In genomic region chr3:128398586-128398985, GRCh38 we compare ENCODE assay signal across 24 cellular contexts.
DNase-seq lines count a peak whose midpoint lies in the region; ATAC-seq and TF ChIP-seq lines count a peak whose summit lies in the region.
"Had no signal": no experiment of that assay in that cellular context is flagged by ENCODE, and none has a peak within 500 bp of the region (broad histone marks: within the 10 kb centered on the region; RNA-seq: fewer than 3 reads in every experiment).

No MANE protein-coding gene starts in this region.

- H3K4ac ChIP-seq in neuronal stem cell (ENCODE audit: low read length), result no peak overlapping the region

- H3K4me1 Mint-ChIP-seq in endodermal cell, result peaks cover 44% of the 10 kb centered on the region

- H2BK5ac ChIP-seq in neuronal stem cell (ENCODE audit: low read length), result no peak overlapping the region

- no peak for DNase-seq in DND-41
- peak; percentile 86 for DNase-seq in H7
- DNase-seq in endodermal cell, result peak; percentile 74
- no peak for DNase-seq in neuronal stem cell (ENCODE audit: low spot score)
- no peak for DNase-seq in omental fat pad (ENCODE audit: low spot score)
- no peak for DNase-seq in RKO (ENCODE audit: low spot score)
- DNase-seq in dorsolateral prefrontal cortex, result no peak
- DNase-seq: Caco-2; DMS79; Karpas-422; NCI-H1092; NCI-H1417 treated with DMSO at 0.1 percent for 48 hours; NCI-H1694 treated with DMSO at 0.1 percent for 48 hours; NCI-H2081; NCI-H2171 treated with DMSO at 0.1 percent for 48 hours; NCI-H345; NCI-H510A treated with DMSO at 0.1 percent for 48 hours; NCI-H748 treated with DMSO at 0.1 percent for 48 hours; NK-92 treated with Interleukin-12 subunit alpha and Interleukin-12 subunit beta, amount 100 ng/mL, for 24 hours; PC-9; SHP77 treated with DMSO at 0.1 percent for 48 hours had no signal

- H2BK15ac ChIP-seq in neuronal stem cell (ENCODE audit: low read length), result peak overlapping the region; percentile 13

- H3K9ac ChIP-seq in DND-41 (ENCODE audit: low read depth, low read length), result no peak overlapping the region
- H3K9ac ChIP-seq in endodermal cell (ENCODE audit: extremely low read depth, low read length, poor library complexity, severe bottlenecking), result no peak overlapping the region
- no peak overlapping the region for H3K9ac ChIP-seq in neuronal stem cell (ENCODE audit: low read depth, low read length, poor library complexity)

- H2AK5ac ChIP-seq in neuronal stem cell (ENCODE audit: low read depth, low read length), result no peak overlapping the region

- H3K79me1 ChIP-seq in neuronal stem cell (ENCODE audit: low read depth, low read length), result no peaks in the 10 kb centered on the region

- H3K4me2 ChIP-seq in DND-41 (ENCODE audit: insufficient read depth, low read length) (no peak overlapping the region), neuronal stem cell (ENCODE audit: insufficient read depth, low read length, poor library complexity, severe bottlenecking) (no peak overlapping the region)
- H3K4me2 ChIP-seq: PC-9 had no signal

- TF ChIP-seq CTCF in DND-41 (IDR thresholded peaks at IDR 0.05; ENCODE audit: borderline replicate concordance, extremely low read depth, low read length, poor library complexity, severe bottlenecking) (no peak), endodermal cell (conservative IDR thresholded peaks at IDR 0.05) (peak; percentile 11), omental fat pad (IDR thresholded peaks at IDR 0.05) (no peak), dorsolateral prefrontal cortex (IDR thresholded peaks at IDR 0.05 in 54 of 56, conservative IDR thresholded peaks at IDR 0.05 in 2 of 56; ENCODE audit: low read depth in 1 of 56, partially characterized antibody in 56 of 56) (no peak)

- H3K27ac ChIP-seq in DND-41 (ENCODE audit: low read length), result no peak overlapping the region
- no peak overlapping the region for H3K27ac ChIP-seq in endodermal cell (ENCODE audit: low read depth, low read length)
- no peak overlapping the region for H3K27ac ChIP-seq in neuronal stem cell (replicated peaks; ENCODE audit: low read length)
- no peak overlapping the region for H3K27ac ChIP-seq in dorsolateral prefrontal cortex
- H3K27ac ChIP-seq: C4-2B, PC-9 had no signal

- H3K9me3 ChIP-seq in DND-41 (ENCODE audit: insufficient read depth, low read length, severe bottlenecking) (no peaks in the 10 kb centered on the region), endodermal cell (ENCODE audit: control insufficient read depth, low read length) (no peaks in the 10 kb centered on the region), neuronal stem cell (replicated peaks in 1 of 2; ENCODE audit: control insufficient read depth in 2 of 2, insufficient read depth in 1 of 2, low read depth in 1 of 2, low read length in 2 of 2) (no peaks in the 10 kb centered on the region)
- H3K9me3 ChIP-seq: Caco-2 had no signal

- H3K36me3 ChIP-seq in DND-41 (ENCODE audit: insufficient read depth, low read length) (no peaks in the 10 kb centered on the region), H7 (replicated peaks; ENCODE audit: control insufficient read depth, insufficient read depth, low read length) (no peaks in the 10 kb centered on the region), endodermal cell (ENCODE audit: control insufficient read depth, insufficient read depth, low read length) (no peaks in the 10 kb centered on the region), neuronal stem cell (replicated peaks in 1 of 2; ENCODE audit: control insufficient read depth in 2 of 2, insufficient read depth in 2 of 2, low read length in 2 of 2) (no peaks in the 10 kb centered on the region)

- H3K4me3 Mint-ChIP-seq in endodermal cell, result no peak overlapping the region
- H3K4me3 Mint-ChIP-seq: CD8-positive, alpha-beta T cell had no signal

- no peak overlapping the region for H3K23ac ChIP-seq in neuronal stem cell (ENCODE audit: low read depth, low read length, poor library complexity)

- 0 out of 3 replicates have a peak, but pooled peaks have one; percentile 14 for ATAC-seq in DND-41 (ENCODE audit: insufficient read depth, low read depth)
- no peak for ATAC-seq in omental fat pad (ENCODE audit: low FRiP score)
- ATAC-seq: CD8-positive, alpha-beta T cell; HepG2 had no signal

- H3K79me2 ChIP-seq in DND-41 (ENCODE audit: insufficient read depth, low read length), result no peaks in the 10 kb centered on the region

- peak overlapping the region; percentile 60 for H3K18ac ChIP-seq in neuronal stem cell (ENCODE audit: low read length)

- no peak overlapping the region for H2BK120ac ChIP-seq in neuronal stem cell (ENCODE audit: low read depth, low read length)

- H4K20me1 ChIP-seq in DND-41 (ENCODE audit: insufficient read depth, low read length), result peaks cover 29% of the 10 kb centered on the region

- no peaks in the 10 kb centered on the region for H3K9me3 Mint-ChIP-seq in endodermal cell
- H3K9me3 Mint-ChIP-seq: CD8-positive, alpha-beta T cell had no signal

- H3K4me1 ChIP-seq in DND-41 (ENCODE audit: insufficient read depth, low read length), result no peaks in the 10 kb centered on the region
- peaks cover 32% of the 10 kb centered on the region for H3K4me1 ChIP-seq in endodermal cell (ENCODE audit: control insufficient read depth, insufficient read depth, low read length)
- H3K4me1 ChIP-seq in neuronal stem cell (ENCODE audit: control insufficient read depth in 2 of 2, insufficient read depth in 1 of 2, low read depth in 1 of 2, low read length in 2 of 2), result peaks cover 24 to 37% of the 10 kb centered on the region in 2 donors
- H3K4me1 ChIP-seq: Caco-2 had no signal

- 90 to 93% methylated on average over 7 to 8 of the region's 8 CpGs for WGBS in endodermal cell (ENCODE audit: insufficient coverage in 1 of 2, insufficient read length in 1 of 2), 2 experiments
- WGBS in neuronal stem cell (ENCODE audit: extremely low coverage in 2 of 2, insufficient read length in 2 of 2, insufficient replicate concordance in 1 of 2), 2 donors, result no CpG with 5 or more reads among the region's 8 CpGs

- H3K4me3 ChIP-seq in DND-41 (ENCODE audit: low read depth in 1 of 2, low read length in 2 of 2) (no peak overlapping the region), H7 (ENCODE audit: insufficient read depth, low read depth, low read length) (no peak overlapping the region), endodermal cell (ENCODE audit: low read length) (no peak overlapping the region), neuronal stem cell (ENCODE audit: low read length in 2 of 2) (no peak overlapping the region), dorsolateral prefrontal cortex (no peak overlapping the region)
- H3K4me3 ChIP-seq: PC-9 had no signal

- H3K27me3 ChIP-seq in DND-41 (ENCODE audit: insufficient read depth, low read length, poor library complexity) (no peaks in the 10 kb centered on the region), H7 (ENCODE audit: control insufficient read depth, insufficient read depth, low read length) (no peaks in the 10 kb centered on the region), endodermal cell (ENCODE audit: control insufficient read depth, insufficient read depth, low read length, poor library complexity, severe bottlenecking) (no peaks in the 10 kb centered on the region), neuronal stem cell (ENCODE audit: control insufficient read depth in 3 of 3, insufficient read depth in 3 of 3, low read depth in 1 of 3, low read length in 3 of 3) (no peaks in the 10 kb centered on the region), dorsolateral prefrontal cortex (no peaks in the 10 kb centered on the region)

- no peaks in the 10 kb centered on the region for H3K27me3 Mint-ChIP-seq in endodermal cell (ENCODE audit: insufficient read depth)

- H3K27ac Mint-ChIP-seq in endodermal cell, result no peak overlapping the region
- H3K27ac Mint-ChIP-seq: CD8-positive, alpha-beta T cell had no signal

- no peak overlapping the region for H3K14ac ChIP-seq in neuronal stem cell (ENCODE audit: low read length)

- H3K36me3 Mint-ChIP-seq in endodermal cell (ENCODE audit: low read depth), result no peaks in the 10 kb centered on the region
- H3K36me3 Mint-ChIP-seq: CD8-positive, alpha-beta T cell had no signal

- no peak overlapping the region for H2AFZ ChIP-seq in DND-41 (ENCODE audit: low read depth, low read length)
- no peak overlapping the region for H2AFZ ChIP-seq in neuronal stem cell (ENCODE audit: low read length)
- H2AFZ ChIP-seq: PC-9 had no signal

- intact Hi-C loops in dorsolateral prefrontal cortex (cut with DNase I), result no loop called here

- no peak overlapping the region for H4K91ac ChIP-seq in neuronal stem cell (ENCODE audit: low read depth, low read length, poor library complexity)

- no peak overlapping the region for H4K8ac ChIP-seq in neuronal stem cell (ENCODE audit: low read depth, low read length)

- H2BK12ac ChIP-seq in neuronal stem cell (ENCODE audit: low read length), result peak overlapping the region; percentile 46

Comparison
In these comparisons a context has a peak if more than half of its experiments do, and no peak if none do; other contexts are left out.
1. DNase-seq: peak in H7 (single experiment) and endodermal cell (single experiment); none in DND-41 (single experiment), neuronal stem cell (single experiment), omental fat pad (single experiment), RKO (single experiment) and dorsolateral prefrontal cortex (0 of 10).